23 cellular contexts compared by ENCODE assay signal in genomic region chr6:110526731-110527130, GRCh38. TPM values are rescaled to one million over a fixed set of nuclear protein-coding genes. Genes with fewer than 3 reads are reported as not detected.
"Had no signal": no experiment of that assay in that cellular context is flagged by ENCODE, and none has a peak within 500 bp of the region (broad histone marks: within the 10 kb centered on the region; RNA-seq: fewer than 3 reads in every experiment).

No MANE protein-coding gene starts in this region.

- H3K27ac ChIP-seq: brain microvascular endothelial cell, cardiac muscle cell, PC-9, SK-N-MC had no signal

- H3K9me3 Mint-ChIP-seq: activated CD8-positive, alpha-beta T cell treated with anti-CD3 and anti-CD28 coated beads for 36 hours; activated naive CD4-positive, alpha-beta T cell treated with anti-CD3 and anti-CD28 coated beads, Interleukin-2, amount 10 ng/mL, durations not matched to agents 7 days and 5 days; activated naive CD8-positive, alpha-beta T cell treated with anti-CD3 and anti-CD28 coated beads for 36 hours; activated T-cell treated with anti-CD3 and anti-CD28 coated beads, Interleukin-2, amount 50 U/mL, for 72 hours; activated T-helper 2 cell treated with anti-CD3 and anti-CD28 coated beads, Interferon-gamma antibody, Interleukin-2, Interleukin-4, amounts not matched to agents 10 μg/mL and 5 μg/mL and 100 μg/mL, durations not matched to agents 14 hours and 24 hours and 36 hours; T-cell had no signal

- H3K4me3 Mint-ChIP-seq: activated CD8-positive, alpha-beta T cell treated with anti-CD3 and anti-CD28 coated beads for 36 hours; activated naive CD4-positive, alpha-beta T cell treated with anti-CD3 and anti-CD28 coated beads, Interleukin-2, amount 10 ng/mL, durations not matched to agents 7 days and 5 days; activated naive CD8-positive, alpha-beta T cell treated with anti-CD3 and anti-CD28 coated beads for 36 hours; activated T-cell treated with anti-CD3 and anti-CD28 coated beads, Interleukin-2, amount 50 U/mL, for 72 hours; T-cell had no signal

- H3K4me2 ChIP-seq: PC-9 had no signal

- DNase-seq: activated CD4-positive, alpha-beta T cell treated with anti-CD3 and anti-CD28 coated beads for 4 hours; activated CD8-positive, alpha-beta memory T cell treated with anti-CD3 and anti-CD28 coated beads, Interleukin-2, amount 50 U/mL, for 4 hours; activated CD8-positive, alpha-beta T cell treated with anti-CD3 and anti-CD28 coated beads for 36 hours; activated gamma-delta T cell treated with Interleukin-2 at 50 U/mL for 16 hours; activated naive CD4-positive, alpha-beta T cell treated with anti-CD3 and anti-CD28 coated beads, Interleukin-2, amount 10 ng/mL, durations not matched to agents 7 days and 5 days; activated naive CD8-positive, alpha-beta T cell treated with anti-CD3 and anti-CD28 coated beads for 36 hours; activated T-cell treated with anti-CD3 and anti-CD28 coated beads, Interleukin-2, amount 50 U/mL, for 72 hours; brain microvascular endothelial cell; Kasumi-1; NCI-H1105 treated with DMSO at 0.1 percent for 48 hours; NCI-H1436 treated with DMSO at 0.1 percent for 48 hours; NCI-H187; NCI-H2081; NCI-H510A treated with DMSO at 0.1 percent for 48 hours; NCI-H69; NK-92 treated with Interleukin-12 subunit alpha and Interleukin-12 subunit beta, amount 100 ng/mL, for 24 hours; PC-9; T-cell; T-helper 2 cell had no signal

- H3K4me1 Mint-ChIP-seq: T-cell had no signal

- H3K4me3 ChIP-seq: cardiac muscle cell, PC-9, SK-N-MC had no signal

- H3K36me3 ChIP-seq: brain microvascular endothelial cell, cardiac muscle cell had no signal

- H3K27ac Mint-ChIP-seq: activated CD8-positive, alpha-beta T cell treated with anti-CD3 and anti-CD28 coated beads for 36 hours; activated naive CD4-positive, alpha-beta T cell treated with anti-CD3 and anti-CD28 coated beads, Interleukin-2, amount 10 ng/mL, durations not matched to agents 7 days and 5 days; activated naive CD8-positive, alpha-beta T cell treated with anti-CD3 and anti-CD28 coated beads for 36 hours; activated T-cell treated with anti-CD3 and anti-CD28 coated beads, Interleukin-2, amount 50 U/mL, for 72 hours; activated T-helper 2 cell treated with anti-CD3 and anti-CD28 coated beads, Interferon-gamma antibody, Interleukin-2, Interleukin-4, amounts not matched to agents 10 μg/mL and 5 μg/mL and 100 μg/mL, durations not matched to agents 14 hours and 24 hours and 36 hours; T-cell had no signal

- H2AFZ ChIP-seq: PC-9 had no signal

- H3K27me3 ChIP-seq: brain microvascular endothelial cell, cardiac muscle cell had no signal

- ATAC-seq: activated CD4-positive, CD25-positive, alpha-beta regulatory T cell treated with anti-CD3 and anti-CD28 coated beads, Interleukin-2, amount 50 U/mL, for 24 hours; activated CD8-positive, alpha-beta T cell treated with anti-CD3 and anti-CD28 coated beads for 36 hours; activated T-cell treated with anti-CD3 and anti-CD28 coated beads, Interleukin-2, amount 50 U/mL, for 72 hours; T-cell had no signal

RNA-seq across cellular contexts. Expression of gene SLC22A16, which starts 50.3 kb away (rescaled TPM):
- total RNA-seq: activated CD8-positive, alpha-beta T cell treated with anti-CD3 and anti-CD28 coated beads for 36 hours; activated naive CD8-positive, alpha-beta T cell treated with anti-CD3 and anti-CD28 coated beads for 36 hours; activated T-cell treated with anti-CD3 and anti-CD28 coated beads, Interleukin-2, amount 50 U/mL, for 72 hours; activated T-helper 2 cell treated with anti-CD3 and anti-CD28 coated beads, Interferon-gamma antibody, Interleukin-2, Interleukin-4, amounts not matched to agents 10 μg/mL and 5 μg/mL and 100 μg/mL, durations not matched to agents 14 hours and 24 hours and 36 hours; cardiac muscle cell; PC-9; T-cell had no signal
- polyA plus RNA-seq: cardiac muscle cell had no signal
